In genomic region chr12:13208533-13209278, GRCh38 we compare ENCODE assay signal across 8 cellular contexts. TPM values are rescaled to one million over a fixed set of nuclear protein-coding genes. Genes with fewer than 3 reads are reported as not detected.
DNase-seq lines count a peak whose midpoint lies in the region; ATAC-seq lines count a peak whose summit lies in the region.

No MANE protein-coding gene starts in this region.

- CTCF ChIA-PET in CD4-positive, alpha-beta memory T cell (lab: Charles Lee; ENCODE audit: partially characterized antibody) = interaction anchor here (1.3 to 12.1 kb wide), 4 partner anchors 13 to 294 kb away, joined by 4 to 213 read pairs (median 94); partner anchors contain the start of genes EMP1 and GSG1

- peaks cover 11 to 30% (median 17%) of the 10 kb centered on the region in 4 donors for H3K4me1 Mint-ChIP-seq in CD4-positive, alpha-beta memory T cell
- H3K4me1 Mint-ChIP-seq in central memory CD8-positive, alpha-beta T cell = peaks cover 11% of the 10 kb centered on the region

- peak overlapping the region in 1 of 7 donors; percentile 19 for H3K27ac Mint-ChIP-seq in CD4-positive, alpha-beta memory T cell
- peak overlapping the region; percentile 55 for H3K27ac Mint-ChIP-seq in central memory CD8-positive, alpha-beta T cell (ENCODE audit: low read depth)

- no peaks in the 10 kb centered on the region for H3K27me3 ChIP-seq in CD4-positive, alpha-beta memory T cell (ENCODE audit: insufficient read depth, low read length)
- no peaks in the 10 kb centered on the region for H3K27me3 ChIP-seq in muscle layer of colon (ENCODE audit: control insufficient read depth in 1 of 2, insufficient read depth in 2 of 2, low read length in 2 of 2)

- peaks cover 19% of the 10 kb centered on the region for H3K4me1 ChIP-seq in CD4-positive, alpha-beta memory T cell (ENCODE audit: insufficient read depth, low read length)
- peaks cover 48% of the 10 kb centered on the region for H3K4me1 ChIP-seq in muscle layer of colon (ENCODE audit: insufficient read depth, low read length)

- H3K9me3 ChIP-seq in CD4-positive, alpha-beta memory T cell (ENCODE audit: control insufficient read depth in 1 of 2, low read length in 2 of 2) = no peaks in the 10 kb centered on the region
- no peaks in the 10 kb centered on the region for H3K9me3 ChIP-seq in muscle layer of colon (ENCODE audit: low read length)

- POLR2A ChIA-PET in CD4-positive, alpha-beta memory T cell (lab: Charles Lee; ENCODE audit: partially characterized antibody) = no interaction called here

- no peaks in the 10 kb centered on the region for H3K36me3 Mint-ChIP-seq in CD4-positive, alpha-beta memory T cell
- H3K36me3 Mint-ChIP-seq in central memory CD8-positive, alpha-beta T cell (ENCODE audit: insufficient read depth) = peaks cover 1% of the 10 kb centered on the region

- DNase-seq in CD4-positive, alpha-beta memory T cell = peak in 3 of 5 donors; percentile 10 to 16 (median 11)
- peak; percentile 28 for DNase-seq in LoVo (ENCODE audit: low spot score)
- DNase-seq in central memory CD8-positive, alpha-beta T cell (ENCODE audit: low spot score in 2 of 2) = no peak
- DNase-seq in effector CD8-positive, alpha-beta T cell (lab: John Stamatoyannopoulos, UW) = no peak
- no peak for DNase-seq in activated T-cell treated with anti-CD3 and anti-CD28 coated beads, Interleukin-2, amount 50 U/mL, for 1 hour
- no peak for DNase-seq in NCI-H774 (lab: John Stamatoyannopoulos, UW)

- no peaks in the 10 kb centered on the region for H3K9me3 Mint-ChIP-seq in CD4-positive, alpha-beta memory T cell
- no peaks in the 10 kb centered on the region for H3K9me3 Mint-ChIP-seq in central memory CD8-positive, alpha-beta T cell

- H3K27me3 Mint-ChIP-seq in CD4-positive, alpha-beta memory T cell = no peaks in the 10 kb centered on the region
- peaks cover 50% of the 10 kb centered on the region for H3K27me3 Mint-ChIP-seq in central memory CD8-positive, alpha-beta T cell

- no peak overlapping the region for H3K4me3 ChIP-seq in CD4-positive, alpha-beta memory T cell (ENCODE audit: low read length in 2 of 2)
- H3K4me3 ChIP-seq in muscle layer of colon (ENCODE audit: low read depth in 1 of 2, low read length in 2 of 2) = no peak overlapping the region

- intact Hi-C loops in CD4-positive, alpha-beta memory T cell (cut with micrococcal nuclease) = no loop called here

- no peak overlapping the region for H3K27ac ChIP-seq in CD4-positive, alpha-beta memory T cell (ENCODE audit: low read depth, low read length)
- peak overlapping the region; percentile 14 for H3K27ac ChIP-seq in muscle layer of colon (ENCODE audit: low read depth, low read length)

- no peak overlapping the region for H3K4me3 Mint-ChIP-seq in CD4-positive, alpha-beta memory T cell
- no peak overlapping the region for H3K4me3 Mint-ChIP-seq in central memory CD8-positive, alpha-beta T cell

- H3K9ac ChIP-seq in muscle layer of colon (ENCODE audit: low read length) = no peak overlapping the region

- no peak for ATAC-seq in central memory CD8-positive, alpha-beta T cell (replicated peaks; ENCODE audit: extremely low read depth, poor library complexity, severe bottlenecking)
- ATAC-seq in GM18498 (IDR thresholded peaks at IDR 0.05; ENCODE audit: unreplicated experiment) = no peak

- H3K36me3 ChIP-seq in CD4-positive, alpha-beta memory T cell (ENCODE audit: insufficient read depth, low read length) = no peaks in the 10 kb centered on the region
- H3K36me3 ChIP-seq in muscle layer of colon (ENCODE audit: insufficient read depth, low read length) = peaks cover 3% of the 10 kb centered on the region

RNA-seq across cellular contexts. Expression of gene EMP1, which starts 12.2 kb away (rescaled TPM):
- 1 to 10 TPM; 4.5 to 5.8 TPM for total RNA-seq in CD4-positive, alpha-beta memory T cell
- polyA plus RNA-seq in CD4-positive, alpha-beta memory T cell = 1 to 10 TPM in 1 of 2 donors, under 1 TPM in 1; 0.50 to 1.8 TPM

Comparison
In these comparisons a context has a peak if more than half of its experiments do, and no peak if none do; other contexts are left out.
1. DNase-seq: peak in CD4-positive, alpha-beta memory T cell (3 of 5) and LoVo (single experiment); none in central memory CD8-positive, alpha-beta T cell (0 of 2), effector CD8-positive, alpha-beta T cell (single experiment), activated T-cell treated with anti-CD3 and anti-CD28 coated beads, Interleukin-2, amount 50 U/mL, for 1 hour (single experiment) and NCI-H774 (single experiment).